Comparison of ENCODE assay signal across 1 cellular context in genomic region chr10:13492493-13493180, GRCh38.
TF ChIP-seq lines count a peak whose summit lies in the region.

No MANE protein-coding gene starts in this region.

TF ChIP-seq in K562, 482 proteins besides CTCF, POLR2A, EP300 and RAD21 (continued from another document):
- TF ChIP-seq ZBTB49 (CRISPR knock-in tag; IDR thresholded peaks at IDR 0.05; ENCODE audit: borderline replicate concordance) (no peak), ZNF696 (CRISPR knock-in tag; conservative IDR thresholded peaks at IDR 0.05) (no peak), ZNF184 (CRISPR knock-in tag; IDR thresholded peaks at IDR 0.05) (no peak), MTA1 (IDR thresholded peaks at IDR 0.05; ENCODE audit: borderline replicate concordance) (no peak), REST (CRISPR knock-in tag; IDR thresholded peaks at IDR 0.05; ENCODE audit: low read depth) (no peak), KDM1A (IDR thresholded peaks at IDR 0.05) (no peak), ZNF584 (CRISPR knock-in tag; IDR thresholded peaks at IDR 0.05; ENCODE audit: low read depth) (no peak), SMAD1 (IDR thresholded peaks at IDR 0.05; ENCODE audit: low read depth, low read length, partially characterized antibody) (no peak), TOE1 (IDR thresholded peaks at IDR 0.05; ENCODE audit: borderline replicate concordance) (no peak), TOE1 (CRISPR knock-in tag; IDR thresholded peaks at IDR 0.05; ENCODE audit: borderline replicate concordance, low read depth) (no peak), NCOR1 (IDR thresholded peaks at IDR 0.05) (no peak), ETV1 (tag; conservative IDR thresholded peaks at IDR 0.05; ENCODE audit: low read depth) (no peak), MCM5 (IDR thresholded peaks at IDR 0.05; ENCODE audit: low read depth) (no peak)
